ENCODE assay signal across 18 cellular contexts in the genomic region with DNA sequence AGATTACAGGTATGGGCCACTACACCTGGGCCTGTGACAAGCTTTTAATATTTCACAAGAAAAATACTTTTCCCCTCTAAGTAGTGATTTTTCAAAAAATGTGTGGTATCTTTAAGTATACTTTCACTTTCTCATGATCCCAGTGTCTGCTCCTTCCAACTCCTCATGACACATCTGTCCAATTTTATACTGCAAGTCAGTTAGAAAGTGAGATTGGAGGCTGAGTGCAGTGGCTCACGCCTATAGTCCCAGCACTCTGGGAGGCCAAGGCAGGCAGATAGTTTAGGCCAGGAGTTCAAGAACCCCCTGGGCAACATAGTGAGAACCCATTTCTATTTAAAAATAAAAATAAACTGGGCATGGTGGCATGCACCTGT. TPM values are rescaled to one million over a fixed set of nuclear protein-coding genes. Genes with fewer than 3 reads are reported as not detected.
DNase-seq lines count a peak whose midpoint lies in the region; ATAC-seq and TF ChIP-seq lines count a peak whose summit lies in the region.
"Had no signal": no experiment of that assay in that cellular context is flagged by ENCODE, and none has a peak within 500 bp of the region (broad histone marks: within the 10 kb centered on the region; RNA-seq: fewer than 3 reads in every experiment).

No MANE protein-coding gene starts in this region.

- no peak for TF ChIP-seq CTCF in endodermal cell (conservative IDR thresholded peaks at IDR 0.05)
- TF ChIP-seq CTCF in psoas muscle (IDR thresholded peaks at IDR 0.05), result no peak

- intact Hi-C loops in psoas muscle (cut with DNase I), result no loop called here

- peaks cover 24% of the 10 kb centered on the region for H3K36me3 Mint-ChIP-seq in activated naive CD4-positive, alpha-beta T cell treated with anti-CD3 and anti-CD28 coated beads, Interleukin-2, amount 10 ng/mL, durations not matched to agents 7 days and 5 days
- H3K36me3 Mint-ChIP-seq in T-cell (peaks cover 8% of the 10 kb centered on the region), endodermal cell (ENCODE audit: low read depth) (no peaks in the 10 kb centered on the region)
- H3K36me3 Mint-ChIP-seq in stimulated activated naive CD8-positive, alpha-beta T cell treated with anti-CD3 and anti-CD28 coated beads, Interleukin-15, Interleukin-2, amounts not matched to agents 100 ng/mL and 50 ng/mL, for 24 hours (ENCODE audit: low read depth), result no peaks in the 10 kb centered on the region

- H3K9me3 Mint-ChIP-seq in activated naive CD4-positive, alpha-beta T cell treated with anti-CD3 and anti-CD28 coated beads, Interleukin-2, amount 10 ng/mL, durations not matched to agents 7 days and 5 days, result peaks cover 9% of the 10 kb centered on the region
- H3K9me3 Mint-ChIP-seq in T-cell, result peaks cover 0 to 6% (median 0%) of the 10 kb centered on the region in 3 donors
- H3K9me3 Mint-ChIP-seq in endodermal cell, result no peaks in the 10 kb centered on the region
- H3K9me3 Mint-ChIP-seq in stimulated activated naive CD8-positive, alpha-beta T cell treated with anti-CD3 and anti-CD28 coated beads, Interleukin-15, Interleukin-2, amounts not matched to agents 100 ng/mL and 50 ng/mL, for 24 hours, result no peaks in the 10 kb centered on the region
- H3K9me3 Mint-ChIP-seq: effector memory CD8-positive, alpha-beta T cell had no signal

- no peak for ATAC-seq in T-cell (replicated peaks in 1 of 4)
- ATAC-seq in psoas muscle, result no peak
- ATAC-seq in GM18519 (IDR thresholded peaks at IDR 0.05; ENCODE audit: low FRiP score, unreplicated experiment), result no peak
- ATAC-seq: body of pancreas, Panc1 had no signal

- POLR2A ChIA-PET in T-cell (lab: Charles Lee), result interaction anchor here in 1 of 2 donors (0.6 to 0.7 kb wide), 2 partner anchors 9 to 126 kb away, joined by 3 to 8 read pairs; no protein-coding TSS in a partner anchor

- H3K4me3 ChIP-seq in endodermal cell (ENCODE audit: low read length) (no peak overlapping the region), psoas muscle (no peak overlapping the region)
- H3K4me3 ChIP-seq: body of pancreas had no signal

- H3K4me3 Mint-ChIP-seq in activated naive CD4-positive, alpha-beta T cell treated with anti-CD3 and anti-CD28 coated beads, Interleukin-2, amount 10 ng/mL, durations not matched to agents 7 days and 5 days, result no peak overlapping the region
- H3K4me3 Mint-ChIP-seq in T-cell (peak overlapping the region in 1 of 3 donors; percentile 35), endodermal cell (no peak overlapping the region)
- peak overlapping the region; percentile 4 for H3K4me3 Mint-ChIP-seq in stimulated activated naive CD8-positive, alpha-beta T cell treated with anti-CD3 and anti-CD28 coated beads, Interleukin-15, Interleukin-2, amounts not matched to agents 100 ng/mL and 50 ng/mL, for 24 hours

- H3K27me3 ChIP-seq in endodermal cell (ENCODE audit: control insufficient read depth, insufficient read depth, low read length, poor library complexity, severe bottlenecking) (no peaks in the 10 kb centered on the region), psoas muscle (ENCODE audit: insufficient read depth in 3 of 3, low read length in 2 of 3) (peaks cover 0 to 2% (median 0%) of the 10 kb centered on the region in 3 donors)
- H3K27me3 ChIP-seq: body of pancreas had no signal

- no peak overlapping the region for H3K9ac ChIP-seq in endodermal cell (ENCODE audit: extremely low read depth, low read length, poor library complexity, severe bottlenecking)

- H3K27ac ChIP-seq in endodermal cell (ENCODE audit: low read depth, low read length) (no peak overlapping the region), psoas muscle (no peak overlapping the region)

- H3K4me1 ChIP-seq in endodermal cell (ENCODE audit: control insufficient read depth, insufficient read depth, low read length), result no peaks in the 10 kb centered on the region
- no peaks in the 10 kb centered on the region for H3K4me1 ChIP-seq in psoas muscle
- H3K4me1 ChIP-seq: body of pancreas had no signal

- CTCF ChIA-PET in activated naive CD4-positive, alpha-beta T cell treated with anti-CD3 and anti-CD28 coated beads, Interleukin-2, amount 10 ng/mL, durations not matched to agents 7 days and 5 days (lab: Charles Lee), result interaction anchor here (0.9 to 4.3 kb wide), 5 partner anchors 13 to 168 kb away, joined by 3 to 31 read pairs (median 7); no protein-coding TSS in a partner anchor
- CTCF ChIA-PET in T-cell (lab: Charles Lee), result interaction anchor here (0.6 to 1.8 kb wide), 8 partner anchors 14 to 724 kb away, joined by 3 to 6 read pairs (median 3); no protein-coding TSS in a partner anchor

- no peaks in the 10 kb centered on the region for H3K9me3 ChIP-seq in endodermal cell (ENCODE audit: control insufficient read depth, low read length)
- no peaks in the 10 kb centered on the region for H3K9me3 ChIP-seq in psoas muscle
- H3K9me3 ChIP-seq: body of pancreas had no signal

- DNase-seq in activated naive CD4-positive, alpha-beta T cell treated with anti-CD3 and anti-CD28 coated beads, Interleukin-2, amount 10 ng/mL, durations not matched to agents 7 days and 5 days, result peak; percentile 31
- no peak for DNase-seq in activated naive CD4-positive, alpha-beta T cell treated with Interleukin-2 at 50 U/mL for 16 hours
- no peak for DNase-seq in T-cell
- DNase-seq in endodermal cell, result peak; percentile 17
- DNase-seq in psoas muscle, result no peak
- no peak for DNase-seq in NCI-H82 (lab: John Stamatoyannopoulos, UW)
- DNase-seq: DMS79; effector memory CD8-positive, alpha-beta T cell; kidney glomerular epithelial cell; NCI-H1694; NCI-H510A; stimulated activated CD4-positive, alpha-beta T cell treated with anti-CD3 and anti-CD28 coated beads, Interleukin-2, amount 100 ng/mL, for 48 hours; stimulated activated naive CD4-positive, alpha-beta T cell treated with Interleukin-2 at 50 U/mL for 16 hours; T-helper 9 cell had no signal

- peak overlapping the region; percentile 84 for H3K27ac Mint-ChIP-seq in activated naive CD4-positive, alpha-beta T cell treated with anti-CD3 and anti-CD28 coated beads, Interleukin-2, amount 10 ng/mL, durations not matched to agents 7 days and 5 days
- H3K27ac Mint-ChIP-seq in T-cell (peak overlapping the region; percentile 66 to 73), endodermal cell (no peak overlapping the region)
- peak overlapping the region; percentile 50 for H3K27ac Mint-ChIP-seq in stimulated activated naive CD8-positive, alpha-beta T cell treated with anti-CD3 and anti-CD28 coated beads, Interleukin-15, Interleukin-2, amounts not matched to agents 100 ng/mL and 50 ng/mL, for 24 hours

- no peaks in the 10 kb centered on the region for H3K36me3 ChIP-seq in endodermal cell (ENCODE audit: control insufficient read depth, insufficient read depth, low read length)
- H3K36me3 ChIP-seq in psoas muscle (ENCODE audit: insufficient read depth in 1 of 2, low read depth in 1 of 2), result no peaks in the 10 kb centered on the region

- H3K27me3 Mint-ChIP-seq in activated naive CD4-positive, alpha-beta T cell treated with anti-CD3 and anti-CD28 coated beads, Interleukin-2, amount 10 ng/mL, durations not matched to agents 7 days and 5 days, result no peaks in the 10 kb centered on the region
- H3K27me3 Mint-ChIP-seq in T-cell (no peaks in the 10 kb centered on the region), endodermal cell (ENCODE audit: insufficient read depth) (no peaks in the 10 kb centered on the region)
- no peaks in the 10 kb centered on the region for H3K27me3 Mint-ChIP-seq in stimulated activated naive CD8-positive, alpha-beta T cell treated with anti-CD3 and anti-CD28 coated beads, Interleukin-15, Interleukin-2, amounts not matched to agents 100 ng/mL and 50 ng/mL, for 24 hours
- H3K27me3 Mint-ChIP-seq: effector memory CD8-positive, alpha-beta T cell had no signal

- H3K4me1 Mint-ChIP-seq in activated naive CD4-positive, alpha-beta T cell treated with anti-CD3 and anti-CD28 coated beads, Interleukin-2, amount 10 ng/mL, durations not matched to agents 7 days and 5 days, result peaks cover 80% of the 10 kb centered on the region
- H3K4me1 Mint-ChIP-seq in T-cell, result peaks cover 54 to 77% (median 69%) of the 10 kb centered on the region in 3 donors
- peaks cover 5% of the 10 kb centered on the region for H3K4me1 Mint-ChIP-seq in endodermal cell
- H3K4me1 Mint-ChIP-seq in stimulated activated naive CD8-positive, alpha-beta T cell treated with anti-CD3 and anti-CD28 coated beads, Interleukin-15, Interleukin-2, amounts not matched to agents 100 ng/mL and 50 ng/mL, for 24 hours (ENCODE audit: low read depth), result peaks cover 87% of the 10 kb centered on the region

- 60 to 92% methylated on average over 1 of the region's 1 CpG for WGBS in endodermal cell (ENCODE audit: insufficient coverage in 1 of 2, insufficient read length in 1 of 2), 2 experiments
- WGBS in psoas muscle, 3 donors, result 74 to 93% (median 93%) methylated on average over 1 of the region's 1 CpG

RNA-seq across cellular contexts. Expression of a gene that starts 20.2 kb away (rescaled TPM):
- 100 to 1,000 TPM; 225 to 334 (median 313) TPM for total RNA-seq in T-cell
- 10 to 100 TPM; 43.9 to 65.3 TPM for total RNA-seq in endodermal cell
- polyA plus RNA-seq in endodermal cell (2013, experiment 1 of 2), result 46.6 TPM
- polyA plus RNA-seq in endodermal cell (2013, experiment 2 of 2), result 45.2 TPM
- 10 to 100 TPM; 18.0 to 45.5 (median 32.8) TPM for total RNA-seq in psoas muscle
- polyA plus RNA-seq in psoas muscle, result 10 to 100 TPM in 1 of 3 donors, 1 to 10 TPM in 2; 2.8 to 16.5 (median 7.8) TPM

Comparison
In these comparisons a context has a peak if more than half of its experiments do, and no peak if none do; other contexts are left out.
1. DNase-seq: peak in activated naive CD4-positive, alpha-beta T cell treated with anti-CD3 and anti-CD28 coated beads, Interleukin-2, amount 10 ng/mL, durations not matched to agents 7 days and 5 days (single experiment) and endodermal cell (single experiment); none in activated naive CD4-positive, alpha-beta T cell treated with Interleukin-2 at 50 U/mL for 16 hours (single experiment), T-cell (0 of 34), psoas muscle (0 of 2) and NCI-H82 (single experiment).